Comparison of ENCODE assay signal across 8 cellular contexts in the genomic region with DNA sequence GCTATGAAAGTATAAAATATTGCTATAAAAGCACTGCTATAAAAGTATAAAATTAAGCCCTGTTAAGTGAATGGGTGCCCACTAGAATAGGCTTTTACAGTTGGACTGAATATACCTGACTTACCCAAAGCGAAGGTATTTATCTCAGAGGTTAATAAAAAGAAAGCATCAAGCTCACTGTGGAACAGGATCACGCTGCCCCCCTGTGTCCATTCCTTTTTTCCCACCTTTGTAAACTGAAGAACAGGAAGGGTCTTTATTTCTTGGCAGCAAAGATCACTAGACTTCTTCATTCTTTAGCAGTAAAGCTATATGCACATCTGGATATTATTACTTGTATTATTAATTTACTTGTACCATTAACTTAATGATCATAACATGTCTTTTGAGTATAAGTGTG. TPM values are rescaled to one million over a fixed set of nuclear protein-coding genes. Genes with fewer than 3 reads are reported as not detected.
DNase-seq lines count a peak whose midpoint lies in the region; ATAC-seq, FAIRE-seq and TF ChIP-seq lines count a peak whose summit lies in the region.

No MANE protein-coding gene starts in this region.

- no peaks in the 10 kb centered on the region for H3K27me3 ChIP-seq in bronchial epithelial cell (ENCODE audit: control insufficient read depth, insufficient read depth, low read length)

- no peaks in the 10 kb centered on the region for H3K9me3 Mint-ChIP-seq in neural crest cell

- FAIRE-seq in bronchial epithelial cell (lab: Jason Lieb, UNC): no peak

- no peaks in the 10 kb centered on the region for H3K36me3 ChIP-seq in bronchial epithelial cell (ENCODE audit: control insufficient read depth, insufficient read depth, low read length)

- no peaks in the 10 kb centered on the region for H3K27me3 Mint-ChIP-seq in neural crest cell (ENCODE audit: low read depth)

- DNase-seq in AG10803 (ENCODE audit: low read depth) (no peak), GM13976 (ENCODE audit: low spot score) (peak; percentile 32), RKO (ENCODE audit: low spot score) (peak; percentile 39), bronchial epithelial cell (ENCODE audit: low read depth) (peak; percentile 17), neural crest cell (ENCODE audit: low read depth, low spot score) (peak; percentile 18)

- no peak overlapping the region for H3K4me3 Mint-ChIP-seq in neural crest cell

- ATAC-seq in HG03457 (IDR thresholded peaks at IDR 0.05; ENCODE audit: unreplicated experiment) (no peak), GM19351 (IDR thresholded peaks at IDR 0.05; ENCODE audit: unreplicated experiment) (no peak), GM18498 (IDR thresholded peaks at IDR 0.05; ENCODE audit: unreplicated experiment) (no peak)

- TF ChIP-seq CTCF in AG10803 (conservative IDR thresholded peaks at IDR 0.05; ENCODE audit: low read length) (peak; percentile 57), GM13976 (IDR thresholded peaks at IDR 0.05; ENCODE audit: borderline replicate concordance, control extremely low read depth, extremely low read depth, insufficient read depth, missing control alignments) (peak; percentile 23), bronchial epithelial cell (IDR thresholded peaks at IDR 0.05; ENCODE audit: insufficient read depth, low read length, severe bottlenecking) (peak; percentile 23), neural crest cell (conservative IDR thresholded peaks at IDR 0.05) (peak; percentile 65)

- peaks cover 5% of the 10 kb centered on the region for H3K4me1 Mint-ChIP-seq in neural crest cell

- in situ Hi-C loops in GM13976 (cut with MboI; ENCODE audit: low sequenced_read_pairs, unreplicated experiment): loop anchor here (25.0 kb wide), 1 partner anchor 253 kb away; no protein-coding TSS in a partner anchor

- no peak overlapping the region for H3K27ac Mint-ChIP-seq in neural crest cell (ENCODE audit: unreplicated experiment)

- H3K4me3 ChIP-seq in AG10803 (ENCODE audit: low read length) (no peak overlapping the region), bronchial epithelial cell (ENCODE audit: low read depth, low read length) (no peak overlapping the region)

- no peaks in the 10 kb centered on the region for H3K36me3 Mint-ChIP-seq in neural crest cell (ENCODE audit: low read depth)

RNA-seq across cellular contexts. Expression of a gene that starts 22.1 kb away (rescaled TPM):
- total RNA-seq in bronchial epithelial cell (5.9 and 6.1 TPM in 2 replicates), neural crest cell (8.6 TPM in 2 replicates)

RNA-seq across cellular contexts. Expression of a gene that starts 26.3 kb away (rescaled TPM):
- total RNA-seq in bronchial epithelial cell (2.6 and 6.5 TPM in 2 replicates), neural crest cell (0.44 and 1.3 TPM in 2 replicates)

RNA-seq across cellular contexts. Expression of a gene that starts 39.3 kb away (rescaled TPM):
- total RNA-seq in bronchial epithelial cell (14.0 and 22.1 TPM in 2 replicates), neural crest cell (9.3 and 9.4 TPM in 2 replicates)
